2 cellular contexts compared by ENCODE assay signal in genomic region chr4:1109332-1109731, GRCh38.
TF ChIP-seq lines count a peak whose summit lies in the region.

No MANE protein-coding gene starts in this region.

TF ChIP-seq in HepG2, 621 proteins besides CTCF, POLR2A, EP300 and RAD21:
- peak; percentile 97 for TF ChIP-seq MAFF (IDR thresholded peaks at IDR 0.05; ENCODE audit: low read depth, low read length)
- no peak for TF ChIP-seq TEAD2 (CRISPR knock-in tag; IDR thresholded peaks at IDR 0.05)
- TF ChIP-seq SP4 (CRISPR knock-in tag; IDR thresholded peaks at IDR 0.05), result no peak
- TF ChIP-seq CENPX (CRISPR knock-in tag; IDR thresholded peaks at IDR 0.05), result no peak
- no peak for TF ChIP-seq SKI (IDR thresholded peaks at IDR 0.05; ENCODE audit: partially characterized antibody)
- TF ChIP-seq ZBTB39 (CRISPR knock-in tag; IDR thresholded peaks at IDR 0.05), result no peak
- peak; percentile 96 to 98 for TF ChIP-seq MAFK (conservative IDR thresholded peaks at IDR 0.05 in 1 of 2, IDR thresholded peaks at IDR 0.05 in 1 of 2; ENCODE audit: low read length in 2 of 2)
- TF ChIP-seq FOXO4 (CRISPR knock-in tag; conservative IDR thresholded peaks at IDR 0.05), result no peak
- TF ChIP-seq RCOR2 (CRISPR knock-in tag; IDR thresholded peaks at IDR 0.05), result no peak

TF ChIP-seq in K562, 482 proteins besides CTCF, POLR2A, EP300 and RAD21 (continues in another document):
- TF ChIP-seq BRCA1 (IDR thresholded peaks at IDR 0.05) (no peak), BRCA1 (CRISPR knock-in tag; IDR thresholded peaks at IDR 0.05) (no peak), ATF6 (CRISPR knock-in tag; IDR thresholded peaks at IDR 0.05) (no peak), C11orf30 (IDR thresholded peaks at IDR 0.05; ENCODE audit: low read depth) (peak; percentile 89), ZBTB33 (CRISPR knock-in tag; IDR thresholded peaks at IDR 0.05) (no peak), SREBF2 (CRISPR knock-in tag; IDR thresholded peaks at IDR 0.05) (no peak), DNMT1 (IDR thresholded peaks at IDR 0.05) (no peak), GTF2F1 (IDR thresholded peaks at IDR 0.05; ENCODE audit: low read depth, low read length) (no peak), KLF16 (IDR thresholded peaks at IDR 0.05) (no peak), SRSF1 (IDR thresholded peaks at IDR 0.05; ENCODE audit: low read depth, low read length) (no peak), ELF1 (tag; IDR thresholded peaks at IDR 0.05) (no peak), VEZF1 (CRISPR knock-in tag; IDR thresholded peaks at IDR 0.05) (no peak), E2F5 (CRISPR knock-in tag; IDR thresholded peaks at IDR 0.05) (no peak), MAFF (IDR thresholded peaks at IDR 0.05; ENCODE audit: low read length) (peak; percentile 81), ZBTB12 (CRISPR knock-in tag; IDR thresholded peaks at IDR 0.05) (no peak), DMBX1 (CRISPR knock-in tag; IDR thresholded peaks at IDR 0.05; ENCODE audit: borderline replicate concordance) (no peak), MCM2 (IDR thresholded peaks at IDR 0.05; ENCODE audit: low read depth) (no peak), ARHGAP35 (IDR thresholded peaks at IDR 0.05; ENCODE audit: partially characterized antibody) (no peak), ZBTB26 (CRISPR knock-in tag; IDR thresholded peaks at IDR 0.05) (no peak), ZFX (CRISPR knock-in tag; IDR thresholded peaks at IDR 0.05) (no peak), ID3 (CRISPR knock-in tag; IDR thresholded peaks at IDR 0.05) (no peak), ID3 (tag; IDR thresholded peaks at IDR 0.05) (no peak), ZNF639 (CRISPR knock-in tag; conservative IDR thresholded peaks at IDR 0.05 in 1 of 2, IDR thresholded peaks at IDR 0.05 in 1 of 2) (no peak), XRCC3 (IDR thresholded peaks at IDR 0.05) (no peak), FOS (IDR thresholded peaks at IDR 0.05; ENCODE audit: extremely low read depth, insufficient read length) (no peak), ZFP1 (CRISPR knock-in tag; IDR thresholded peaks at IDR 0.05) (no peak), TAL1 (IDR thresholded peaks at IDR 0.05) (no peak), ZNF316 (IDR thresholded peaks at IDR 0.05) (peak; percentile 92), ILK (tag; IDR thresholded peaks at IDR 0.05; ENCODE audit: borderline replicate concordance, low read depth) (no peak), MED1 (CRISPR knock-in tag; IDR thresholded peaks at IDR 0.05; ENCODE audit: borderline replicate concordance) (no peak), NR2C1 (IDR thresholded peaks at IDR 0.05) (no peak), NR2C1 (tag; IDR thresholded peaks at IDR 0.05) (no peak), E2F1 (CRISPR knock-in tag; IDR thresholded peaks at IDR 0.05) (no peak), TCF7L2 (IDR thresholded peaks at IDR 0.05; ENCODE audit: low read depth, low read length) (no peak), MAFK (IDR thresholded peaks at IDR 0.05; ENCODE audit: low read length) (peak; percentile 84), BCLAF1 (IDR thresholded peaks at IDR 0.05; ENCODE audit: borderline replicate concordance in 1 of 2, control insufficient read depth in 1 of 2, low read depth in 2 of 2, low read length in 1 of 2) (no peak), ZMIZ1 (IDR thresholded peaks at IDR 0.05; ENCODE audit: low read depth in 2 of 2, low read length in 2 of 2) (no peak)
